In genomic region chr4:78032446-78032845, GRCh38 we compare ENCODE assay signal across 9 cellular contexts. TPM values are rescaled to one million over a fixed set of nuclear protein-coding genes. Genes with fewer than 3 reads are reported as not detected.
DNase-seq lines count a peak whose midpoint lies in the region; FAIRE-seq and TF ChIP-seq lines count a peak whose summit lies in the region.
"Had no signal": no experiment of that assay in that cellular context is flagged by ENCODE, and none has a peak within 500 bp of the region (broad histone marks: within the 10 kb centered on the region; RNA-seq: fewer than 3 reads in every experiment).

No MANE protein-coding gene starts in this region.

- H3K27ac ChIP-seq in mesendoderm (ENCODE audit: low read depth, low read length) (no peak overlapping the region), small intestine (ENCODE audit: low read depth in 1 of 2, low read length in 1 of 2) (no peak overlapping the region)
- H3K27ac ChIP-seq: Peyer's patch had no signal

- H3K9ac ChIP-seq in mesendoderm (ENCODE audit: low read length) = no peak overlapping the region

- H3K27me3 ChIP-seq in mesendoderm (ENCODE audit: insufficient read depth, low read length, poor library complexity) (no peaks in the 10 kb centered on the region), small intestine (ENCODE audit: control insufficient read depth in 2 of 2, insufficient read depth in 2 of 2, low read length in 2 of 2) (no peaks in the 10 kb centered on the region)
- H3K27me3 ChIP-seq: Peyer's patch had no signal

- H3K79me2 ChIP-seq in mesendoderm (ENCODE audit: control insufficient read depth, insufficient read depth, low read length) = no peaks in the 10 kb centered on the region

- no peak overlapping the region for H4K8ac ChIP-seq in mesendoderm (ENCODE audit: low read depth, low read length)

- H3K36me3 ChIP-seq in mesendoderm (ENCODE audit: control insufficient read depth, insufficient read depth, low read length) = no peaks in the 10 kb centered on the region
- no peaks in the 10 kb centered on the region for H3K36me3 ChIP-seq in small intestine (ENCODE audit: control insufficient read depth in 2 of 2, insufficient read depth in 2 of 2, low read length in 2 of 2)
- H3K36me3 ChIP-seq: Peyer's patch had no signal

- no peak overlapping the region for H3K56ac ChIP-seq in mesendoderm (ENCODE audit: low read length)

- H3K4me1 ChIP-seq in mesendoderm (ENCODE audit: control insufficient read depth, low read depth, low read length) (no peaks in the 10 kb centered on the region), small intestine (ENCODE audit: control insufficient read depth in 2 of 2, insufficient read depth in 1 of 2, low read depth in 1 of 2, low read length in 1 of 2) (no peaks in the 10 kb centered on the region)
- H3K4me1 ChIP-seq: Peyer's patch had no signal

- H3K4me3 ChIP-seq in mesendoderm (ENCODE audit: low read length) (no peak overlapping the region), small intestine (ENCODE audit: low read depth in 1 of 2, low read length in 2 of 2) (no peak overlapping the region)
- H3K4me3 ChIP-seq: Peyer's patch had no signal

- FAIRE-seq in small intestine (lab: Jason Lieb, UNC) = no peak

- no peaks in the 10 kb centered on the region for H3K79me1 ChIP-seq in mesendoderm (ENCODE audit: low read length)

- H3K23ac ChIP-seq in mesendoderm (ENCODE audit: low read length) = no peak overlapping the region

- no peak overlapping the region for H2BK5ac ChIP-seq in mesendoderm (ENCODE audit: low read length)

- H3K9me3 ChIP-seq in small intestine (ENCODE audit: control insufficient read depth, low read depth) = no peaks in the 10 kb centered on the region
- H3K9me3 ChIP-seq: Peyer's patch had no signal

- no peak overlapping the region for H2BK120ac ChIP-seq in mesendoderm (ENCODE audit: low read depth, low read length)

- H3K4me2 ChIP-seq in mesendoderm (ENCODE audit: low read length) = no peak overlapping the region

- DNase-seq in NCI-H2081 (lab: John Stamatoyannopoulos, UW) (peak; percentile 89 to 98), NCI-H82 treated with DMSO at 0.1 percent for 48 hours (lab: John Stamatoyannopoulos, UW; ENCODE audit: unreplicated experiment) (peak; percentile 73), mesendoderm (peak; percentile 46), small intestine (no peak), NCI-H1694 (lab: John Stamatoyannopoulos, UW) (no peak)
- no peak for DNase-seq in stimulated activated CD4-positive, alpha-beta T cell treated with anti-CD3 and anti-CD28 coated beads, Interleukin-4, amount 100 ng/mL, for 1 hour
- DNase-seq: activated T-cell treated with anti-CD3 and anti-CD28 coated beads, Interleukin-2, amount 50 U/mL, for 4 hours; Peyer's patch had no signal

- H3K4ac ChIP-seq in mesendoderm (ENCODE audit: low read depth, low read length) = no peak overlapping the region

- no peak for TF ChIP-seq EP300 in Ishikawa (IDR thresholded peaks at IDR 0.05; ENCODE audit: borderline replicate concordance)

- H2AK5ac ChIP-seq in mesendoderm (ENCODE audit: low read length) = no peak overlapping the region

- TF ChIP-seq RAD21 in Ishikawa (IDR thresholded peaks at IDR 0.05; ENCODE audit: low read depth) = peak; percentile 49

- H2BK15ac ChIP-seq in mesendoderm (replicated peaks; ENCODE audit: low read depth) = no peak overlapping the region

- H3K18ac ChIP-seq in mesendoderm (ENCODE audit: low read length) = no peak overlapping the region

- H4K5ac ChIP-seq in mesendoderm (ENCODE audit: low read length) = no peak overlapping the region

TF ChIP-seq in Ishikawa, 13 proteins besides CTCF, POLR2A, EP300 and RAD21:
- TF ChIP-seq EGR1 (IDR thresholded peaks at IDR 0.05) (no peak), FOXM1 (IDR thresholded peaks at IDR 0.05; ENCODE audit: borderline replicate concordance, low read depth) (no peak)

RNA-seq across cellular contexts. Expression of gene FRAS1, which starts 24.7 kb away (rescaled TPM):
- 10.0 TPM for polyA plus RNA-seq in mesendoderm (2013, experiment 1 of 2)
- 9.4 TPM for polyA plus RNA-seq in mesendoderm (2013, experiment 2 of 2)
- polyA plus RNA-seq in small intestine = under 1 TPM in 1 of 3 donors, not detected in 2; 0.16 TPM

Comparison
In these comparisons a context has a peak if more than half of its experiments do, and no peak if none do; other contexts are left out.
1. DNase-seq: peak in NCI-H2081 (2 of 2), NCI-H82 treated with DMSO at 0.1 percent for 48 hours (single experiment) and mesendoderm (single experiment); none in small intestine (single experiment), stimulated activated CD4-positive, alpha-beta T cell treated with anti-CD3 and anti-CD28 coated beads, Interleukin-4, amount 100 ng/mL, for 1 hour (single experiment) and NCI-H1694 (single experiment).